In the genomic region with DNA sequence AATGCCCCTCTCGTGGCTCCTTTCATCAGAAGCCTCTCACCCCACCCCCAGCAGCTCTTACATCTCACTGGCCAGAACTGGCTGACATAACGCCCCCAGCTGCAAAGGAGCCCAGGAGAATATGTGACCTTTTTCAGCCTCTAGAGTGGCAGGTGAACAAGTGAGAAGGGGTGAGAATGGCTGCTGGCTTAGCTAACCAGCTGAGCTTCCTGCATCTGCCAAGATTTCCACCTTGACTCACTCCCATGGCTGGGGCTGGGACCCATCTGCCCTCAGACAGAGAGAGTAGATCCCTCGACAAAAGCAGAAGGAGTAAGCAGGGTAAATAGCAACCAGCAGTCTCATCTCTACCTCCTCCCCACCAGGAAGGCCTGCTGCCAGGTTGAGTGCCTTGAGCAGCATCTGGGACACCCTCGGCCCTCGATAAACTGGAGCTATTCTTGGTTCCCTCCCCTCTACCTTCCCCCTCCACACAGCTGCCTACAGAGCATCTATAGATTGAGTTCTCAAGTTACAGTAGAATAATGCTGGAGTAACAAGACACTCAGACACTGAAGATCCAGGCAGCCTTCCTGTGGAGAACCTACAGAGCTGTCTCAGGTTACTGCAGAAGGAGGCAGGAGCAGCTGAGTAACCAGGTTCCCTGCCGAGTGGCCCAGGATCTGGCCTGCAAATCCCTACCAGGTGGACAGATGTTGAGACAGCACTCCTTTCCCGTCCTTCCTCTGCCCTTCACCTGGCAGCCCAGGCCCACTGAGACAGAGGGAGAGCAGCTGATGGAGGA, we compare ENCODE assay signal across 12 cellular contexts. TPM values are rescaled to one million over a fixed set of nuclear protein-coding genes. Genes with fewer than 3 reads are reported as not detected.
DNase-seq lines count a peak whose midpoint lies in the region; FAIRE-seq and TF ChIP-seq lines count a peak whose summit lies in the region.
"Had no signal": no experiment of that assay in that cellular context is flagged by ENCODE, and none has a peak within 500 bp of the region (broad histone marks: within the 10 kb centered on the region; RNA-seq: fewer than 3 reads in every experiment).

No MANE protein-coding gene starts in this region.

- H3K4me3 ChIP-seq in mammary epithelial cell (replicated peaks in 1 of 3; ENCODE audit: insufficient read depth in 1 of 3, low read depth in 2 of 3, low read length in 3 of 3) (no peak overlapping the region), H1 (ENCODE audit: extremely low read depth in 1 of 4, insufficient read depth in 2 of 4, low read depth in 3 of 4, low read length in 4 of 4) (peak overlapping the region in 3 of 4 experiments; percentile 12 to 23 (median 17); a peak in 2 of 8 replicates)
- H3K4me3 ChIP-seq: vagina had no signal

- H2BK5ac ChIP-seq in H1 (ENCODE audit: low read depth, low read length), result peak overlapping the region; percentile 85; the same call in 1 of the 2 replicates

- peak overlapping the region; percentile 94 for H4K91ac ChIP-seq in H1 (replicated peaks; ENCODE audit: insufficient read length, low read length)

- TF ChIP-seq EP300 in H1 (IDR thresholded peaks at IDR 0.05; ENCODE audit: borderline replicate concordance in 1 of 2, low read depth in 2 of 2, low read length in 2 of 2), result no peak; a peak in 1 of 3 replicates

- WGBS in mammary epithelial cell (ENCODE audit: low coverage, missing lambda C conversion rate), result 92% methylated on average over 5 of the region's 7 CpGs
- 31% methylated on average over 7 of the region's 7 CpGs; no CpG with 5 or more reads in 1 of the 2 experiments for WGBS in H1 (ENCODE audit: extremely low coverage in 1 of 2, insufficient coverage in 1 of 2, insufficient read length in 1 of 2, insufficient replicate concordance in 2 of 2, low coverage in 1 of 2, low lambda C conversion rate in 2 of 2, missing lambda C conversion rate in 1 of 2), 2 experiments

- no peak overlapping the region for H3K23ac ChIP-seq in H1 (ENCODE audit: insufficient read length)

- no peaks in the 10 kb centered on the region for H3K36me3 Mint-ChIP-seq in MCF 10A (ENCODE audit: insufficient read depth, unreplicated experiment)
- H3K36me3 Mint-ChIP-seq in activated T-cell treated with anti-CD3 and anti-CD28 coated beads, Interleukin-2, amount 50 U/mL, for 24 hours (ENCODE audit: low read depth), result no peaks in the 10 kb centered on the region

- H2AFZ ChIP-seq in mammary epithelial cell (ENCODE audit: low read depth, low read length) (no peak overlapping the region), H1 (ENCODE audit: low read length) (no peak overlapping the region)

- peak overlapping the region; percentile 80; the same call in 1 of the 2 replicates for H2BK12ac ChIP-seq in H1 (ENCODE audit: low read depth, low read length)

- H3K18ac ChIP-seq in H1 (ENCODE audit: extremely low read depth, low read length), result peak overlapping the region; percentile 48

- H2BK15ac ChIP-seq in H1 (ENCODE audit: low read length), result peak overlapping the region; percentile 21; the same call in 1 of the 2 replicates

- H4K8ac ChIP-seq in H1 (ENCODE audit: extremely low read depth, insufficient read depth, low read length), result peak overlapping the region; percentile 79; the same call in 1 of the 2 replicates

- H2AK5ac ChIP-seq in H1 (ENCODE audit: low read depth, low read length), result peak overlapping the region; percentile 13; the same call in 1 of the 2 replicates

- H3K79me2 ChIP-seq in mammary epithelial cell (ENCODE audit: insufficient read depth, low read length), result no peaks in the 10 kb centered on the region
- no peaks in the 10 kb centered on the region for H3K79me2 ChIP-seq in H1 (ENCODE audit: control insufficient read depth in 1 of 2, insufficient read depth in 2 of 2, low read length in 2 of 2)

- in situ Hi-C loops in mammary epithelial cell (cut with MboI; ENCODE audit: low sequenced_read_pairs in 2 of 2), result no loop called here

- no peak overlapping the region for H3K4me2 ChIP-seq in mammary epithelial cell (ENCODE audit: insufficient read depth, low read depth, low read length)
- peak overlapping the region; percentile 26 to 63 for H3K4me2 ChIP-seq in H1 (ENCODE audit: insufficient read depth in 1 of 2, low read depth in 2 of 2, low read length in 2 of 2)

- H2BK120ac ChIP-seq in H1 (replicated peaks; ENCODE audit: low read depth, low read length), result peak overlapping the region; percentile 69

- BruUV-seq in MCF 10A (replicated peaks; lab: Mats Ljungman, UMichigan), result no TSS peak
- no TSS peak for BruUV-seq in mammary epithelial cell (replicated peaks; lab: Mats Ljungman, UMichigan)

- FAIRE-seq in H1 (lab: Jason Lieb, UNC), result peak; percentile 99

- H3K4me1 Mint-ChIP-seq in MCF 10A (ENCODE audit: insufficient read depth, unreplicated experiment), result no peaks in the 10 kb centered on the region
- peaks cover 33% of the 10 kb centered on the region for H3K4me1 Mint-ChIP-seq in activated T-cell treated with anti-CD3 and anti-CD28 coated beads, Interleukin-2, amount 50 U/mL, for 24 hours (ENCODE audit: low read depth)

- intact Hi-C loops in MCF 10A (cut with micrococcal nuclease), result no loop called here
- intact Hi-C loops in mammary epithelial cell (cut with micrococcal nuclease), result no loop called here

- no peak overlapping the region for H3K27ac Mint-ChIP-seq in MCF 10A (ENCODE audit: low read depth, unreplicated experiment)
- no peak overlapping the region for H3K27ac Mint-ChIP-seq in activated T-cell treated with anti-CD3 and anti-CD28 coated beads, Interleukin-2, amount 50 U/mL, for 24 hours

- H3K9me3 ChIP-seq in mammary epithelial cell (replicated peaks; ENCODE audit: insufficient read depth, low read length), result no peaks in the 10 kb centered on the region
- H3K9me3 ChIP-seq in H1 (ENCODE audit: insufficient read depth in 2 of 2, low read depth in 1 of 2, low read length in 1 of 2), result no peaks in the 10 kb centered on the region
- H3K9me3 ChIP-seq: vagina had no signal

- dilution Hi-C loops in mammary epithelial cell (cut with HindIII; ENCODE audit: low sequenced_read_pairs), result no loop called here

- peak overlapping the region; percentile 92 for H4K5ac ChIP-seq in H1 (ENCODE audit: insufficient read length, low read depth, low read length)

- no peaks in the 10 kb centered on the region for H3K23me2 ChIP-seq in H1 (ENCODE audit: low read depth, low read length)

- H3K56ac ChIP-seq in H1 (replicated peaks; ENCODE audit: insufficient read length, low read depth, low read length), result no peak overlapping the region

- H3K27ac ChIP-seq in mammary epithelial cell (ENCODE audit: insufficient read depth, low read depth, low read length) (no peak overlapping the region), H1 (ENCODE audit: low read depth, low read length) (peak overlapping the region; percentile 69)
- H3K27ac ChIP-seq: vagina had no signal

- H3K27me3 ChIP-seq in mammary epithelial cell (ENCODE audit: insufficient read depth, low read length) (no peaks in the 10 kb centered on the region), H1 (replicated peaks in 1 of 4; ENCODE audit: control insufficient read depth in 3 of 4, extremely low read depth in 1 of 4, insufficient read depth in 3 of 4, low read length in 3 of 4) (no peaks in the 10 kb centered on the region)
- H3K27me3 ChIP-seq: vagina had no signal

- TF ChIP-seq RAD21 in H1 (IDR thresholded peaks at IDR 0.05 in 1 of 2, conservative IDR thresholded peaks at IDR 0.05 in 1 of 2; ENCODE audit: low read depth in 2 of 2, low read length in 2 of 2), result no peak; a peak in 1 of 4 replicates

- peak in 1 of 2 experiments; percentile 71; a peak in 2 of 3 replicates for TF ChIP-seq POLR2A in H1 (IDR thresholded peaks at IDR 0.05; ENCODE audit: control extremely low read depth in 1 of 2, low read depth in 2 of 2, low read length in 2 of 2)

- TF ChIP-seq CTCF in MCF 10A (IDR thresholded peaks at IDR 0.05; ENCODE audit: unreplicated experiment), result no peak
- TF ChIP-seq CTCF in mammary epithelial cell (conservative IDR thresholded peaks at IDR 0.05 in 1 of 2, IDR thresholded peaks at IDR 0.05 in 1 of 2; ENCODE audit: extremely low read depth in 1 of 2, insufficient read depth in 1 of 2, low read depth in 1 of 2, low read length in 2 of 2), result no peak
- TF ChIP-seq CTCF in H1 (IDR thresholded peaks at IDR 0.05; ENCODE audit: control extremely low read depth in 1 of 3, insufficient read depth in 1 of 3, low read depth in 1 of 3, low read length in 3 of 3), result no peak

- H3K14ac ChIP-seq in H1 (ENCODE audit: insufficient read length), result no peak overlapping the region

- H3K9ac ChIP-seq in mammary epithelial cell (ENCODE audit: insufficient read depth, low read length), result no peak overlapping the region
- H3K9ac ChIP-seq in H1 (replicated peaks in 1 of 4; ENCODE audit: extremely low read depth in 1 of 4, low read depth in 3 of 4, low read length in 3 of 4), result no peak overlapping the region

- no peaks in the 10 kb centered on the region for H3K79me1 ChIP-seq in H1 (ENCODE audit: low read depth, low read length)

- H4K20me1 ChIP-seq in mammary epithelial cell (ENCODE audit: insufficient read depth, low read length), result no peaks in the 10 kb centered on the region
- H4K20me1 ChIP-seq in H1 (replicated peaks in 1 of 2; ENCODE audit: control insufficient read depth in 1 of 2, insufficient read depth in 2 of 2, low read length in 2 of 2), result no peaks in the 10 kb centered on the region

- CTCF ChIA-PET in MCF 10A (lab: Yijun Ruan, JAX) (interaction anchor here (1.0 kb wide), 2 partner anchors 12 to 70 kb away, joined by 3 to 5 read pairs; partner anchors contain the start of gene FLT3LG), mammary epithelial cell (lab: Charles Lee; ENCODE audit: low non-redundant PET) (no interaction called here), H1 (lab: Charles Lee; ENCODE audit: partially characterized antibody) (interaction anchor here (0.7 to 3.7 kb wide), 10 partner anchors 10 to 41 kb away, joined by 3 to 51 read pairs (median 4); partner anchors contain the start of genes GFY and PTH2)

- DNase-seq in MCF 10A (ENCODE audit: unreplicated experiment), result peak; percentile 60
- no peak for DNase-seq in mammary epithelial cell
- DNase-seq in NCI-H526 treated with DMSO at 0.1 percent for 48 hours (lab: John Stamatoyannopoulos, UW), result peak; percentile 5
- peak; percentile 49 to 77 for DNase-seq in H1 (ENCODE audit: low read depth in 1 of 2, low spot score in 2 of 2)
- no peak for DNase-seq in cortex of kidney (lab: John Stamatoyannopoulos, UW)
- DNase-seq in activated T-cell treated with anti-CD3 and anti-CD28 coated beads for 4 hours, result no peak
- no peak for DNase-seq in activated T-cell treated with anti-CD3 and anti-CD28 coated beads, Interleukin-2, amount 50 U/mL, for 24 hours
- DNase-seq in stimulated activated CD4-positive, alpha-beta T cell treated with anti-CD3 and anti-CD28 coated beads, Interleukin-15, amount 100 ng/mL, for 24 hours, result no peak
- DNase-seq: effector CD4-positive, alpha-beta T cell had no signal

- peak overlapping the region; percentile 73 for H3K4ac ChIP-seq in H1 (replicated peaks; ENCODE audit: insufficient read length, low read depth, low read length)

- H3K27me3 Mint-ChIP-seq in MCF 10A (ENCODE audit: insufficient read depth, unreplicated experiment), result peaks cover 18% of the 10 kb centered on the region
- H3K27me3 Mint-ChIP-seq in activated T-cell treated with anti-CD3 and anti-CD28 coated beads, Interleukin-2, amount 50 U/mL, for 24 hours, result no peaks in the 10 kb centered on the region

- H3K36me3 ChIP-seq in mammary epithelial cell (ENCODE audit: insufficient read depth, low read length) (no peaks in the 10 kb centered on the region), H1 (ENCODE audit: control insufficient read depth in 2 of 4, insufficient read depth in 4 of 4, low read length in 3 of 4) (no peaks in the 10 kb centered on the region)
- H3K36me3 ChIP-seq: vagina had no signal

- H2BK20ac ChIP-seq in H1 (ENCODE audit: low read length), result peak overlapping the region; percentile 91

- H3K4me3 Mint-ChIP-seq in MCF 10A (ENCODE audit: unreplicated experiment), result no peak overlapping the region
- no peak overlapping the region for H3K4me3 Mint-ChIP-seq in activated T-cell treated with anti-CD3 and anti-CD28 coated beads, Interleukin-2, amount 50 U/mL, for 24 hours

- no peaks in the 10 kb centered on the region for H3K9me3 Mint-ChIP-seq in MCF 10A (ENCODE audit: unreplicated experiment)
- no peaks in the 10 kb centered on the region for H3K9me3 Mint-ChIP-seq in activated T-cell treated with anti-CD3 and anti-CD28 coated beads, Interleukin-2, amount 50 U/mL, for 24 hours

- H3K4me1 ChIP-seq in mammary epithelial cell (ENCODE audit: insufficient read depth, low read length), result no peaks in the 10 kb centered on the region
- H3K4me1 ChIP-seq in H1 (replicated peaks in 1 of 4; ENCODE audit: control insufficient read depth in 3 of 4, insufficient read depth in 4 of 4, low read length in 3 of 4), result peaks cover 5 to 28% (median 12%) of the 10 kb centered on the region in 4 experiments
- H3K4me1 ChIP-seq: vagina had no signal

- POLR2A ChIA-PET in MCF 10A (lab: Yijun Ruan, JAX), result interaction anchor here (0.7 kb wide), 1 partner anchor 22 kb away, joined by 3 read pairs; no protein-coding TSS in a partner anchor
- POLR2A ChIA-PET in H1 (lab: Charles Lee; ENCODE audit: partially characterized antibody), result interaction anchor here (0.6 to 4.0 kb wide), 18 partner anchors 9 to 138 kb away, joined by 3 to 38 read pairs (median 4); partner anchors contain the start of genes ALDH16A1, GFY, PTH2 and TEAD2

RNA-seq across cellular contexts. Expression of gene KASH5, which starts 15.5 kb away (rescaled TPM):
- total RNA-seq in MCF 10A (2022) (not detected in 2 replicates), mammary epithelial cell (not detected)
- polyA plus RNA-seq in mammary epithelial cell (not detected), H1 (2011; rRNA removed) (0.05 and 0.28 TPM in 2 replicates)
- polyA minus RNA-seq in mammary epithelial cell, result not detected
- total RNA-seq in H1 (2021; fragmentation: NEBNext Ultra II Directional; extraction: Animal tissue kit (Norgen Biotek cat#: 25700)), result 0.19 and 0.57 TPM in 2 replicates
- polyA plus RNA-seq in H1 (2011; cell fraction: cytosol; rRNA removed), result 0.21 TPM
- polyA plus RNA-seq in H1 (2011; cell fraction: nucleus; rRNA removed), result 0.76 TPM
- 0.12 to 0.42 TPM in 2 of 4 replicates, not detected in the others for polyA plus RNA-seq in H1 (2012, experiment 1 of 2)
- not detected for polyA plus RNA-seq in H1 (2012, experiment 2 of 2)
- 0.12 TPM for polyA plus RNA-seq in H1 (2013, experiment 1 of 2)
- 0.07 TPM for polyA plus RNA-seq in H1 (2013, experiment 2 of 2)
- 0.17 TPM in 1 of 2 replicates, not detected in the other for polyA minus RNA-seq in H1 (2011; rRNA and poly(A)+ RNA removed)
- polyA minus RNA-seq in H1 (2011; cell fraction: cytosol; rRNA and poly(A)+ RNA removed), result not detected
- polyA minus RNA-seq in H1 (2011; cell fraction: nucleus; rRNA and poly(A)+ RNA removed), result not detected
- total RNA-seq: lung microvascular endothelial cell, vagina had no signal

RNA-seq across cellular contexts. Expression of gene PTH2, which starts 19.6 kb away (rescaled TPM):
- total RNA-seq in MCF 10A (2022) (not detected in 2 replicates), mammary epithelial cell (not detected)
- polyA plus RNA-seq in mammary epithelial cell (not detected), H1 (2011; rRNA removed) (0.50 TPM in 1 of 2 replicates, not detected in the other)
- polyA minus RNA-seq in mammary epithelial cell, result not detected
- total RNA-seq in H1 (2021; fragmentation: NEBNext Ultra II Directional; extraction: Animal tissue kit (Norgen Biotek cat#: 25700)), result 0.82 TPM in 1 of 2 replicates, not detected in the other
- 0.41 TPM for polyA plus RNA-seq in H1 (2011; cell fraction: cytosol; rRNA removed)
- 0.40 TPM for polyA plus RNA-seq in H1 (2011; cell fraction: nucleus; rRNA removed)
- 0.63 to 0.70 TPM in 2 of 4 replicates, not detected in the others for polyA plus RNA-seq in H1 (2012, experiment 1 of 2)
- not detected for polyA plus RNA-seq in H1 (2012, experiment 2 of 2)
- polyA plus RNA-seq in H1 (2013, experiment 1 of 2), result 0.81 TPM
- polyA plus RNA-seq in H1 (2013, experiment 2 of 2), result 0.83 TPM
- polyA minus RNA-seq in H1 (2011; rRNA and poly(A)+ RNA removed), result not detected in 2 replicates
- polyA minus RNA-seq in H1 (2011; cell fraction: cytosol; rRNA and poly(A)+ RNA removed), result not detected
- not detected for polyA minus RNA-seq in H1 (2011; cell fraction: nucleus; rRNA and poly(A)+ RNA removed)
- total RNA-seq: activated CD8-positive, alpha-beta memory T cell treated with anti-CD3 and anti-CD28 coated beads for 36 hours; lung microvascular endothelial cell; vagina had no signal

RNA-seq across cellular contexts. Expression of gene GFY, which starts 21.6 kb away (rescaled TPM):
- total RNA-seq in MCF 10A (2022) (not detected in 2 replicates), mammary epithelial cell (not detected)
- polyA plus RNA-seq in mammary epithelial cell (not detected), H1 (2011; rRNA removed) (0.68 and 1.2 TPM in 2 replicates)
- not detected for polyA minus RNA-seq in mammary epithelial cell
- total RNA-seq in H1 (2021; fragmentation: NEBNext Ultra II Directional; extraction: Animal tissue kit (Norgen Biotek cat#: 25700)), result 0.93 and 1.1 TPM in 2 replicates
- 0.47 TPM for polyA plus RNA-seq in H1 (2011; cell fraction: cytosol; rRNA removed)
- polyA plus RNA-seq in H1 (2011; cell fraction: nucleus; rRNA removed), result 1.5 TPM
- polyA plus RNA-seq in H1 (2012, experiment 1 of 2), result 1.2 to 2.3 TPM (median 1.7 TPM) in 4 replicates
- 1.1 TPM for polyA plus RNA-seq in H1 (2012, experiment 2 of 2)
- polyA plus RNA-seq in H1 (2013, experiment 1 of 2), result 3.5 TPM
- 2.8 TPM for polyA plus RNA-seq in H1 (2013, experiment 2 of 2)
- polyA minus RNA-seq in H1 (2011; rRNA and poly(A)+ RNA removed), result 0.19 TPM in 1 of 2 replicates, not detected in the other
- not detected for polyA minus RNA-seq in H1 (2011; cell fraction: cytosol; rRNA and poly(A)+ RNA removed)
- polyA minus RNA-seq in H1 (2011; cell fraction: nucleus; rRNA and poly(A)+ RNA removed), result 0.70 TPM
- total RNA-seq: activated CD8-positive, alpha-beta memory T cell treated with anti-CD3 and anti-CD28 coated beads for 36 hours; lung microvascular endothelial cell; vagina had no signal

RNA-seq across cellular contexts. Expression of gene SLC17A7, which starts 37.7 kb away (rescaled TPM):
- total RNA-seq in MCF 10A (2022) (not detected in 2 replicates), mammary epithelial cell (under 1 TPM; under 0.01 to 0.16 TPM)
- polyA plus RNA-seq in mammary epithelial cell (0.07 TPM), H1 (2011; rRNA removed) (2.7 and 4.7 TPM in 2 replicates)
- not detected for polyA minus RNA-seq in mammary epithelial cell
- total RNA-seq in H1 (2021; fragmentation: NEBNext Ultra II Directional; extraction: Animal tissue kit (Norgen Biotek cat#: 25700)), result 2.3 and 3.0 TPM in 2 replicates
- 2.8 TPM for polyA plus RNA-seq in H1 (2011; cell fraction: cytosol; rRNA removed)
- 4.6 TPM for polyA plus RNA-seq in H1 (2011; cell fraction: nucleus; rRNA removed)
- 1.8 to 2.6 TPM (median 2.5 TPM) in 4 replicates for polyA plus RNA-seq in H1 (2012, experiment 1 of 2)
- polyA plus RNA-seq in H1 (2012, experiment 2 of 2), result 1.9 TPM
- 3.2 TPM for polyA plus RNA-seq in H1 (2013, experiment 1 of 2)
- polyA plus RNA-seq in H1 (2013, experiment 2 of 2), result 3.5 TPM
- 1.1 and 1.7 TPM in 2 replicates for polyA minus RNA-seq in H1 (2011; rRNA and poly(A)+ RNA removed)
- 2.6 TPM for polyA minus RNA-seq in H1 (2011; cell fraction: cytosol; rRNA and poly(A)+ RNA removed)
- polyA minus RNA-seq in H1 (2011; cell fraction: nucleus; rRNA and poly(A)+ RNA removed), result 3.5 TPM
- total RNA-seq: activated CD8-positive, alpha-beta memory T cell treated with anti-CD3 and anti-CD28 coated beads for 36 hours had no signal

RNA-seq across cellular contexts. Expression of gene DKKL1, which starts 39.9 kb away (rescaled TPM):
- total RNA-seq in MCF 10A (2022) (0.56 TPM in 1 of 2 replicates, not detected in the other), mammary epithelial cell (not detected)
- polyA plus RNA-seq in mammary epithelial cell (0.18 TPM), H1 (2011; rRNA removed) (5.9 and 6.8 TPM in 2 replicates)
- polyA minus RNA-seq in mammary epithelial cell, result not detected
- total RNA-seq in H1 (2021; fragmentation: NEBNext Ultra II Directional; extraction: Animal tissue kit (Norgen Biotek cat#: 25700)), result 2.6 and 3.1 TPM in 2 replicates
- 4.6 TPM for polyA plus RNA-seq in H1 (2011; cell fraction: cytosol; rRNA removed)
- 5.8 TPM for polyA plus RNA-seq in H1 (2011; cell fraction: nucleus; rRNA removed)
- polyA plus RNA-seq in H1 (2012, experiment 1 of 2), result 1.4 to 4.0 TPM (median 3.3 TPM) in 4 replicates
- 3.4 TPM for polyA plus RNA-seq in H1 (2012, experiment 2 of 2)
- 5.0 TPM for polyA plus RNA-seq in H1 (2013, experiment 1 of 2)
- polyA plus RNA-seq in H1 (2013, experiment 2 of 2), result 4.3 TPM
- 1.0 and 2.1 TPM in 2 replicates for polyA minus RNA-seq in H1 (2011; rRNA and poly(A)+ RNA removed)
- 2.6 TPM for polyA minus RNA-seq in H1 (2011; cell fraction: cytosol; rRNA and poly(A)+ RNA removed)
- polyA minus RNA-seq in H1 (2011; cell fraction: nucleus; rRNA and poly(A)+ RNA removed), result 1.5 TPM
- total RNA-seq: activated CD8-positive, alpha-beta memory T cell treated with anti-CD3 and anti-CD28 coated beads for 36 hours; vagina had no signal

Comparison
In these comparisons a context has a peak if more than half of its experiments do, and no peak if none do; other contexts are left out.
1. DNase-seq: peak in MCF 10A (single experiment), NCI-H526 treated with DMSO at 0.1 percent for 48 hours (single experiment) and H1 (2 of 2); none in mammary epithelial cell (single experiment), cortex of kidney (single experiment), activated T-cell treated with anti-CD3 and anti-CD28 coated beads for 4 hours (single experiment), activated T-cell treated with anti-CD3 and anti-CD28 coated beads, Interleukin-2, amount 50 U/mL, for 24 hours (single experiment) and stimulated activated CD4-positive, alpha-beta T cell treated with anti-CD3 and anti-CD28 coated beads, Interleukin-15, amount 100 ng/mL, for 24 hours (single experiment).
2. H3K4me3 ChIP-seq: peak in H1 (3 of 4); none in mammary epithelial cell (0 of 3).